Comparison of ENCODE assay signal across 26 cellular contexts in genomic region chr2:134441153-134441863, GRCh38.
DNase-seq lines count a peak whose midpoint lies in the region; ATAC-seq, FAIRE-seq and TF ChIP-seq lines count a peak whose summit lies in the region.
"Had no signal": no experiment of that assay in that cellular context is flagged by ENCODE, and none has a peak within 500 bp of the region (broad histone marks: within the 10 kb centered on the region; RNA-seq: fewer than 3 reads in every experiment).

No MANE protein-coding gene starts in this region.

- DNase-seq in GM12891 (ENCODE audit: insufficient read length, low spot score) (no peak), left ventricle myocardium inferior (peak; percentile 52), pancreas (no peak), NK-92 (lab: John Stamatoyannopoulos, UW; ENCODE audit: unreplicated experiment) (no peak), DMS153 treated with DMSO at 0.1 percent for 48 hours (lab: John Stamatoyannopoulos, UW; ENCODE audit: unreplicated experiment) (no peak)
- DNase-seq in activated CD4-positive, alpha-beta T cell treated with anti-CD3 and anti-CD28 coated beads for 1 hour = no peak
- DNase-seq: activated CD4-positive, alpha-beta T cell treated with anti-CD3 and anti-CD28 coated beads for 4 hours; activated gamma-delta T cell; central memory CD4-positive, alpha-beta T cell; effector memory CD8-positive, alpha-beta T cell; erythroblast; Karpas-422; NCI-H1417; NCI-H226; NCI-H526 treated with DMSO at 0.1 percent for 48 hours; SIG-M5; stimulated activated CD4-positive, alpha-beta T cell treated with anti-CD3 and anti-CD28 coated beads, Interleukin-12 subunit alpha, Interleukin-12 subunit beta, amount 100 ng/mL, for 4 hours; stimulated activated CD4-positive, alpha-beta T cell treated with anti-CD3 and anti-CD28 coated beads, Interleukin-4, amount 100 ng/mL, for 1 hour had no signal

- no peaks in the 10 kb centered on the region for H3K4me1 Mint-ChIP-seq in activated T-helper 17 cell treated with anti-CD3 and anti-CD28 coated beads, Interleukin-2, amount 50 U/mL, for 72 hours

- no peak overlapping the region for H3K4me3 ChIP-seq in left ventricle myocardium inferior
- no peak overlapping the region for H3K4me3 ChIP-seq in pancreas
- H3K4me3 ChIP-seq: ascending aorta, BLaER1, tibial nerve had no signal

- H3K27me3 Mint-ChIP-seq in activated T-helper 17 cell treated with anti-CD3 and anti-CD28 coated beads, Interleukin-2, amount 50 U/mL, for 72 hours = no peaks in the 10 kb centered on the region
- H3K27me3 Mint-ChIP-seq: effector memory CD8-positive, alpha-beta T cell had no signal

- no peaks in the 10 kb centered on the region for H3K9me3 Mint-ChIP-seq in activated T-helper 17 cell treated with anti-CD3 and anti-CD28 coated beads, Interleukin-2, amount 50 U/mL, for 72 hours
- H3K9me3 Mint-ChIP-seq: effector memory CD8-positive, alpha-beta T cell; nephron had no signal

- no peak overlapping the region for H3K4me3 Mint-ChIP-seq in activated T-helper 17 cell treated with anti-CD3 and anti-CD28 coated beads, Interleukin-2, amount 50 U/mL, for 72 hours
- H3K4me3 Mint-ChIP-seq: effector memory CD8-positive, alpha-beta T cell; nephron had no signal

- TF ChIP-seq CTCF in left ventricle myocardium inferior (IDR thresholded peaks at IDR 0.05; ENCODE audit: borderline replicate concordance) (no peak), pancreas (IDR thresholded peaks at IDR 0.05) (no peak)

- intact Hi-C loops in left ventricle myocardium inferior (cut with micrococcal nuclease) (no loop called here), pancreas (cut with DNase I) (loop anchor here in 1 of 3 donors (10.0 kb wide), 1 partner anchor 317 kb away; no protein-coding TSS in a partner anchor)

- H3K27ac Mint-ChIP-seq in activated T-helper 17 cell treated with anti-CD3 and anti-CD28 coated beads, Interleukin-2, amount 50 U/mL, for 72 hours = peak overlapping the region; percentile 56
- H3K27ac Mint-ChIP-seq: nephron had no signal

- whole genome bisulfite sequencing in pancreas, 2 donors = 73 to 79% methylated on average over 11 of the region's 11 CpGs

- FAIRE-seq in GM12891 (lab: Jason Lieb, UNC) (no peak), pancreas (lab: Jason Lieb, UNC) (no peak)
- FAIRE-seq: keratinocyte had no signal

- peaks cover 71% of the 10 kb centered on the region for H3K36me3 Mint-ChIP-seq in activated T-helper 17 cell treated with anti-CD3 and anti-CD28 coated beads, Interleukin-2, amount 50 U/mL, for 72 hours (ENCODE audit: low read depth)

- H3K9me3 ChIP-seq in left ventricle myocardium inferior (replicated peaks) (no peaks in the 10 kb centered on the region), pancreas (no peaks in the 10 kb centered on the region)
- H3K9me3 ChIP-seq: ascending aorta, BLaER1, tibial nerve had no signal

- peaks cover 52% of the 10 kb centered on the region for H3K36me3 ChIP-seq in left ventricle myocardium inferior
- H3K36me3 ChIP-seq in pancreas = no peaks in the 10 kb centered on the region

- no peak for ATAC-seq in activated T-helper 17 cell treated with anti-CD3 and anti-CD28 coated beads, Interleukin-2, amount 50 U/mL, for 72 hours (replicated peaks)
- ATAC-seq in pancreas (peak; percentile 32 to 62 (median 41)), GM21390 (IDR thresholded peaks at IDR 0.05; ENCODE audit: unreplicated experiment) (no peak)
- ATAC-seq: effector memory CD8-positive, alpha-beta T cell; Panc1 had no signal

- no peak for TF ChIP-seq POLR2A in GM12891 (IDR thresholded peaks at IDR 0.05; ENCODE audit: low read depth, low read length)

- H3K27ac ChIP-seq in left ventricle myocardium inferior (replicated peaks) (peak overlapping the region; percentile 59), pancreas (peak overlapping the region in 2 of 4 donors; percentile 3 to 55)
- H3K27ac ChIP-seq: ascending aorta, BLaER1, tibial nerve had no signal

- H3K27me3 ChIP-seq in left ventricle myocardium inferior (ENCODE audit: low read depth) = no peaks in the 10 kb centered on the region
- no peaks in the 10 kb centered on the region for H3K27me3 ChIP-seq in pancreas
- H3K27me3 ChIP-seq: ascending aorta, BLaER1, tibial nerve had no signal

- peaks cover 48% of the 10 kb centered on the region for H3K4me1 ChIP-seq in left ventricle myocardium inferior
- H3K4me1 ChIP-seq in pancreas = peaks cover 5 to 30% (median 16%) of the 10 kb centered on the region in 3 donors
- H3K4me1 ChIP-seq: ascending aorta, BLaER1 had no signal

TF ChIP-seq in GM12891, 5 proteins besides CTCF, POLR2A, EP300 and RAD21:
- TF ChIP-seq POLR2AphosphoS5 (IDR thresholded peaks at IDR 0.05; ENCODE audit: low read depth, low read length) (0 out of 2 replicates have a peak, but pooled peaks have one; percentile 50), SPI1 (IDR thresholded peaks at IDR 0.05; ENCODE audit: low read depth, low read length) (no peak), POU2F2 (IDR thresholded peaks at IDR 0.05; ENCODE audit: low read depth, low read length) (no peak), PAX5 (IDR thresholded peaks at IDR 0.05; ENCODE audit: insufficient read depth, low read length, severe bottlenecking) (no peak), TAF1 (IDR thresholded peaks at IDR 0.05; ENCODE audit: low read depth, low read length) (no peak)

Comparison
In these comparisons a context has a peak if more than half of its experiments do, and no peak if none do; other contexts are left out.
1. ATAC-seq: peak in pancreas (4 of 4); none in activated T-helper 17 cell treated with anti-CD3 and anti-CD28 coated beads, Interleukin-2, amount 50 U/mL, for 72 hours (single experiment) and GM21390 (single experiment).